ENCODE assay signal across 1 cellular context in genomic region chr16:69088684-69089083, GRCh38.
TF ChIP-seq lines count a peak whose summit lies in the region.

No MANE protein-coding gene starts in this region.

TF ChIP-seq in H1, 55 proteins besides CTCF, POLR2A, EP300 and RAD21:
- TF ChIP-seq CTBP2 (IDR thresholded peaks at IDR 0.05; ENCODE audit: borderline replicate concordance, insufficient read depth, insufficient read length, low read length) (no peak), PHF8 (conservative IDR thresholded peaks at IDR 0.05; ENCODE audit: low read depth, low read length) (no peak), NRF1 (IDR thresholded peaks at IDR 0.05; ENCODE audit: low read depth, low read length) (no peak), ASH2L (IDR thresholded peaks at IDR 0.05; ENCODE audit: low read length) (no peak), E2F6 (IDR thresholded peaks at IDR 0.05) (no peak), EGR1 (IDR thresholded peaks at IDR 0.05; ENCODE audit: borderline replicate concordance, low read depth, low read length) (no peak)
TF ChIP-seq in H1: peak in this region for 0.
